1 cellular context compared by ENCODE assay signal in genomic region chr17:77393867-77394539, GRCh38.
A peak's percentile ranks its signal among the peaks of the same experiment; 100 is the strongest.
TF ChIP-seq lines count a peak whose summit lies in the region.

No MANE protein-coding gene starts in this region.

TF ChIP-seq in HepG2, 621 proteins besides CTCF, POLR2A, EP300 and RAD21 (continued from another document and continues in another):
- TF ChIP-seq ZNF160 (CRISPR knock-in tag; IDR thresholded peaks at IDR 0.05) = peak; percentile 10; the same call in 1 of the 2 replicates
- 0 out of 2 replicates have a peak, but pooled peaks have one; percentile 28 for TF ChIP-seq MED13 (CRISPR knock-in tag; IDR thresholded peaks at IDR 0.05)
- no peak for TF ChIP-seq KIAA2018 (CRISPR knock-in tag; IDR thresholded peaks at IDR 0.05; ENCODE audit: borderline replicate concordance)
- 0 out of 2 replicates have a peak, but pooled peaks have one; percentile 13 for TF ChIP-seq ZBTB43 (CRISPR knock-in tag; conservative IDR thresholded peaks at IDR 0.05)
- TF ChIP-seq ZNF232 (CRISPR knock-in tag; IDR thresholded peaks at IDR 0.05; ENCODE audit: borderline replicate concordance) = peak; percentile 7; the same call in 1 of the 2 replicates
- TF ChIP-seq ZNF180 (CRISPR knock-in tag; IDR thresholded peaks at IDR 0.05; ENCODE audit: borderline replicate concordance, low read depth) = no peak
- no peak for TF ChIP-seq REL (CRISPR knock-in tag; conservative IDR thresholded peaks at IDR 0.05)
- peak; percentile 27; the same call in 1 of the 2 replicates for TF ChIP-seq ZNF280B (CRISPR knock-in tag; IDR thresholded peaks at IDR 0.05; ENCODE audit: borderline replicate concordance)
- TF ChIP-seq, protein P1, sequence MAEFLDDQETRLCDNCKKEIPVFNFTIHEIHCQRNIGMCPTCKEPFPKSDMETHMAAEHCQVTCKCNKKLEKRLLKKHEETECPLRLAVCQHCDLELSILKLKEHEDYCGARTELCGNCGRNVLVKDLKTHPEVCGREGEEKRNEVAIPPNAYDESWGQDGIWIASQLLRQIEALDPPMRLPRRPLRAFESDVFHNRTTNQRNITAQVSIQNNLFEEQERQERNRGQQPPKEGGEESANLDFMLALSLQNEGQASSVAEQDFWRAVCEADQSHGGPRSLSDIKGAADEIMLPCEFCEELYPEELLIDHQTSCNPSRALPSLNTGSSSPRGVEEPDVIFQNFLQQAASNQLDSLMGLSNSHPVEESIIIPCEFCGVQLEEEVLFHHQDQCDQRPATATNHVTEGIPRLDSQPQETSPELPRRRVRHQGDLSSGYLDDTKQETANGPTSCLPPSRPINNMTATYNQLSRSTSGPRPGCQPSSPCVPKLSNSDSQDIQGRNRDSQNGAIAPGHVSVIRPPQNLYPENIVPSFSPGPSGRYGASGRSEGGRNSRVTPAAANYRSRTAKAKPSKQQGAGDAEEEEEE (CRISPR knock-in tag; IDR thresholded peaks at IDR 0.05; ENCODE audit: borderline replicate concordance) = 0 out of 2 replicates have a peak, but pooled peaks have one; percentile 39
- TF ChIP-seq TEAD3 (CRISPR knock-in tag; optimal IDR thresholded peaks at IDR 0.05; ENCODE audit: borderline replicate concordance) = peak; percentile 5
- no peak for TF ChIP-seq TGIF2 (CRISPR knock-in tag; IDR thresholded peaks at IDR 0.05)
- 0 out of 2 replicates have a peak, but pooled peaks have one; percentile 31 for TF ChIP-seq ZNF142 (CRISPR knock-in tag; IDR thresholded peaks at IDR 0.05)
- peak; percentile 23; the same call in 1 of the 2 replicates for TF ChIP-seq ZNF296 (CRISPR knock-in tag; conservative IDR thresholded peaks at IDR 0.05)
- TF ChIP-seq SMAD1 (CRISPR knock-in tag; IDR thresholded peaks at IDR 0.05; ENCODE audit: borderline replicate concordance, low read depth) = 0 out of 2 replicates have a peak, but pooled peaks have one; percentile 15
- peak; percentile 61; the same call in 1 of the 2 replicates for TF ChIP-seq BRD4 (CRISPR knock-in tag; IDR thresholded peaks at IDR 0.05)
- TF ChIP-seq ZBTB2 (CRISPR knock-in tag; IDR thresholded peaks at IDR 0.05; ENCODE audit: low read depth) = no peak
- TF ChIP-seq, protein P2, sequence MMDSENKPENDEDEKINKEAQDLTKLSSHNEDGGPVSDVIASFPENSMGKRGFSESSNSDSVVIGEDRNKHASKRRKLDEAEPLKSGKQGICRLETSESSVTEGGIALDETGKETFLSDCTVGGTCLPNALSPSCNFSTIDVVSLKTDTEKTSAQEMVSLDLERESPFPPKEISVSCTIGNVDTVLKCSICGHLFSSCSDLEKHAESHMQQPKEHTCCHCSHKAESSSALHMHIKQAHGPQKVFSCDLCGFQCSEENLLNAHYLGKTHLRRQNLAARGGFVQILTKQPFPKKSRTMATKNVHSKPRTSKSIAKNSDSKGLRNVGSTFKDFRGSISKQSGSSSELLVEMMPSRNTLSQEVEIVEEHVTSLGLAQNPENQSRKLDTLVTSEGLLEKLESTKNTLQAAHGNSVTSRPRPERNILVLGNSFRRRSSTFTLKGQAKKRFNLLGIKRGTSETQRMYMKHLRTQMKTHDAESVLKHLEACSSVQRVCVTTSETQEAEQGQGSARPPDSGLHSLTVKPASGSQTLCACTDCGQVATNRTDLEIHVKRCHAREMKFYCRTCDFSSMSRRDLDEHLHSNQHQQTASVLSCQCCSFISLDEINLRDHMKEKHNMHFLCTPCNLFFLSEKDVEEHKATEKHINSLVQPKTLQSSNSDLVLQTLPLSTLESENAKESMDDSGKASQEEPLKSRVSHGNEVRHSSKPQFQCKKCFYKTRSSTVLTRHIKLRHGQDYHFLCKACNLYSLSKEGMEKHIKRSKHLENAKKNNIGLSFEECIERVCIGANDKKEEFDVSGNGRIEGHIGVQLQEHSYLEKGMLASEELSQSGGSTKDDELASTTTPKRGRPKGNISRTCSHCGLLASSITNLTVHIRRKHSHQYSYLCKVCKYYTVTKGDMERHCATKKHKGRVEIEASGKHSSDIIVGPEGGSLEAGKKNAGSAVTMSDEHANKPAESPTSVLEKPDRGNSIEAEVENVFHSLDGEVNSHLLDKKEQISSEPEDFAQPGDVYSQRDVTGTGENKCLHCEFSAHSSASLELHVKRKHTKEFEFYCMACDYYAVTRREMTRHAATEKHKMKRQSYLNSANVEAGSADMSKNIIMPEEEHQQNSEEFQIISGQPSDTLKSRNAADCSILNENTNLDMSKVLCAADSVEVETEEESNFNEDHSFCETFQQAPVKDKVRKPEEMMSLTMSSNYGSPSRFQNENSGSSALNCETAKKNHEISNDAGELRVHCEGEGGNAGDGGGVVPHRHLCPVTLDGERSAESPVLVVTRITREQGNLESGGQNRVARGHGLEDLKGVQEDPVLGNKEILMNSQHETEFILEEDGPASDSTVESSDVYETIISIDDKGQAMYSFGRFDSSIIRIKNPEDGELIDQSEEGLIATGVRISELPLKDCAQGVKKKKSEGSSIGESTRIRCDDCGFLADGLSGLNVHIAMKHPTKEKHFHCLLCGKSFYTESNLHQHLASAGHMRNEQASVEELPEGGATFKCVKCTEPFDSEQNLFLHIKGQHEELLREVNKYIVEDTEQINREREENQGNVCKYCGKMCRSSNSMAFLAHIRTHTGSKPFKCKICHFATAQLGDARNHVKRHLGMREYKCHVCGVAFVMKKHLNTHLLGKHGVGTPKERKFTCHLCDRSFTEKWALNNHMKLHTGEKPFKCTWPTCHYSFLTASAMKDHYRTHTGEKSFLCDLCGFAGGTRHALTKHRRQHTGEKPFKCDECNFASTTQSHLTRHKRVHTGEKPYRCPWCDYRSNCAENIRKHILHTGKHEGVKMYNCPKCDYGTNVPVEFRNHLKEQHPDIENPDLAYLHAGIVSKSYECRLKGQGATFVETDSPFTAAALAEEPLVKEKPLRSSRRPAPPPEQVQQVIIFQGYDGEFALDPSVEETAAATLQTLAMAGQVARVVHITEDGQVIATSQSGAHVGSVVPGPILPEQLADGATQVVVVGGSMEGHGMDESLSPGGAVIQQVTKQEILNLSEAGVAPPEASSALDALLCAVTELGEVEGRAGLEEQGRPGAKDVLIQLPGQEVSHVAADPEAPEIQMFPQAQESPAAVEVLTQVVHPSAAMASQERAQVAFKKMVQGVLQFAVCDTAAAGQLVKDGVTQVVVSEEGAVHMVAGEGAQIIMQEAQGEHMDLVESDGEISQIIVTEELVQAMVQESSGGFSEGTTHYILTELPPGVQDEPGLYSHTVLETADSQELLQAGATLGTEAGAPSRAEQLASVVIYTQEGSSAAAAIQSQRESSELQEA (CRISPR knock-in tag; IDR thresholded peaks at IDR 0.05; ENCODE audit: not compliant biosample characterization) = peak; percentile 16
